Comparison of ENCODE assay signal across 28 cellular contexts in genomic region chr11:59769086-59769485, GRCh38. TPM values are rescaled to one million over a fixed set of nuclear protein-coding genes. Genes with fewer than 3 reads are reported as not detected.
"Had no signal": no experiment of that assay in that cellular context is flagged by ENCODE, and none has a peak within 500 bp of the region (broad histone marks: within the 10 kb centered on the region; RNA-seq: fewer than 3 reads in every experiment).

No MANE protein-coding gene starts in this region.

- ATAC-seq: body of pancreas, WTC11 had no signal

- H3K4me3 Mint-ChIP-seq: activated naive CD4-positive, alpha-beta T cell treated with anti-CD3 and anti-CD28 coated beads for 36 hours; nephron; WTC11 had no signal

- H3K27ac Mint-ChIP-seq: activated naive CD4-positive, alpha-beta T cell treated with anti-CD3 and anti-CD28 coated beads for 36 hours; nephron; WTC11 had no signal

- H3K4me1 Mint-ChIP-seq: nephron had no signal

- H2AFZ ChIP-seq: parathyroid adenoma had no signal

- H3K27ac ChIP-seq: body of pancreas, cardiac muscle cell, parathyroid adenoma had no signal

- H3K27me3 ChIP-seq: body of pancreas, cardiac muscle cell, upper lobe of left lung had no signal

- DNase-seq: activated effector memory CD4-positive, alpha-beta T cell treated with Interleukin-2 at 50 U/mL for 16 hours; activated naive CD4-positive, alpha-beta T cell treated with anti-CD3 and anti-CD28 coated beads for 36 hours; activated T-cell treated with anti-CD3 and anti-CD28 coated beads, Interleukin-2, amount 50 U/mL, for 48 hours; anterior cingulate cortex; body of pancreas; effector CD4-positive, alpha-beta T cell; foreskin melanocyte; hypothalamus; mesenchymal stem cell; nucleus accumbens; right cardiac atrium; stimulated activated CD4-positive, alpha-beta T cell treated with anti-CD3 and anti-CD28 coated beads, Interleukin-4, amount 100 ng/mL, for 24 hours; stimulated activated naive CD4-positive, alpha-beta T cell treated with Interleukin-2 at 50 U/mL for 16 hours; T-helper 1 cell; T-helper 9 cell; upper lobe of left lung had no signal

- H3K9me3 Mint-ChIP-seq: activated naive CD4-positive, alpha-beta T cell treated with anti-CD3 and anti-CD28 coated beads for 36 hours; nephron; WTC11 had no signal

- H3K4me3 ChIP-seq: body of pancreas, cardiac muscle cell, upper lobe of left lung had no signal

- H3K9me3 ChIP-seq: body of pancreas, upper lobe of left lung had no signal

RNA-seq across cellular contexts. Expression of gene OR10V1, which starts 55.4 kb away (rescaled TPM):
- total RNA-seq: activated naive CD4-positive, alpha-beta T cell treated with anti-CD3 and anti-CD28 coated beads for 36 hours; body of pancreas; cardiac muscle cell; chondrocyte; epithelial cell of proximal tubule; lower leg skin; mononuclear cell; myocyte; pulmonary artery endothelial cell; right cardiac atrium; subcutaneous adipose tissue; upper lobe of left lung; WTC11 had no signal
- polyA plus RNA-seq: cardiac muscle cell, right cardiac atrium, thymus had no signal
